Comparison of ENCODE assay signal across 14 cellular contexts in genomic region chr11:57764972-57765371, GRCh38. TPM values are rescaled to one million over a fixed set of nuclear protein-coding genes. Genes with fewer than 3 reads are reported as not detected.
DNase-seq lines count a peak whose midpoint lies in the region; ATAC-seq and TF ChIP-seq lines count a peak whose summit lies in the region.
"Had no signal": no experiment of that assay in that cellular context is flagged by ENCODE, and none has a peak within 500 bp of the region (broad histone marks: within the 10 kb centered on the region; RNA-seq: fewer than 3 reads in every experiment).

No MANE protein-coding gene starts in this region.

- H3K4me1 ChIP-seq in foreskin keratinocyte (peaks cover 20% of the 10 kb centered on the region), psoas muscle (peaks cover 48% of the 10 kb centered on the region)

- no peaks in the 10 kb centered on the region for H3K9me3 ChIP-seq in psoas muscle

- 16 to 35% (median 24%) methylated on average over 2 of the region's 2 CpGs for WGBS in psoas muscle, 3 donors

- no TSS peak for BruUV-seq in Calu3 (replicated peaks; lab: Mats Ljungman, UMichigan)

- H3K4me3 ChIP-seq in astrocyte of the cerebellum (ENCODE audit: low read depth, low read length), result peak overlapping the region; percentile 76
- H3K4me3 ChIP-seq in psoas muscle, result peak overlapping the region; percentile 83

- H3K4me3 Mint-ChIP-seq in Calu3 (ENCODE audit: low read depth, unreplicated experiment), result peak overlapping the region; percentile 88
- H3K4me3 Mint-ChIP-seq: activated CD8-positive, alpha-beta memory T cell treated with anti-CD3 and anti-CD28 coated beads, Interleukin-2, amount 10 ng/mL, durations not matched to agents 7 days and 5 days; CD4-positive, alpha-beta T cell had no signal

- DNase-seq in Calu3 (no peak), astrocyte of the cerebellum (ENCODE audit: low read depth) (no peak), foreskin keratinocyte (peak in 1 of 2 donors; percentile 43), psoas muscle (no peak), dedifferentiated amniotic fluid mesenchymal stem cell (ENCODE audit: extremely low spot score) (no peak)
- DNase-seq: activated CD8-positive, alpha-beta memory T cell treated with anti-CD3 and anti-CD28 coated beads, Interleukin-2, amount 10 ng/mL, durations not matched to agents 7 days and 5 days; CD4-positive, alpha-beta T cell; GOT3; left colon; NCI-H2081 had no signal

- H3K27me3 ChIP-seq in foreskin keratinocyte, result no peaks in the 10 kb centered on the region
- H3K27me3 ChIP-seq in psoas muscle (ENCODE audit: insufficient read depth in 3 of 3, low read length in 2 of 3), result no peaks in the 10 kb centered on the region

- no peaks in the 10 kb centered on the region for H3K27me3 Mint-ChIP-seq in Calu3 (ENCODE audit: unreplicated experiment)
- H3K27me3 Mint-ChIP-seq: CD4-positive, alpha-beta T cell had no signal

- no peaks in the 10 kb centered on the region for H3K9me3 Mint-ChIP-seq in Calu3 (ENCODE audit: low read depth, unreplicated experiment)
- H3K9me3 Mint-ChIP-seq: CD4-positive, alpha-beta T cell had no signal

- TF ChIP-seq CTCF in Calu3 (IDR thresholded peaks at IDR 0.05; ENCODE audit: unreplicated experiment) (no peak), astrocyte of the cerebellum (IDR thresholded peaks at IDR 0.05; ENCODE audit: low read depth, low read length, missing control alignments) (no peak), foreskin keratinocyte (conservative IDR thresholded peaks at IDR 0.05) (no peak), psoas muscle (IDR thresholded peaks at IDR 0.05) (no peak)

- H3K4me1 Mint-ChIP-seq in Calu3 (ENCODE audit: low read depth, unreplicated experiment), result peaks cover 51% of the 10 kb centered on the region

- in situ Hi-C loops in astrocyte of the cerebellum (cut with HindIII; ENCODE audit: low sequenced_read_pairs), result no loop called here

- H3K27ac ChIP-seq in foreskin keratinocyte (peak overlapping the region; percentile 99), psoas muscle (peak overlapping the region; percentile 51)

- peak overlapping the region; percentile 99 for H3K27ac Mint-ChIP-seq in Calu3 (ENCODE audit: unreplicated experiment)
- H3K27ac Mint-ChIP-seq: activated CD8-positive, alpha-beta memory T cell treated with anti-CD3 and anti-CD28 coated beads, Interleukin-2, amount 10 ng/mL, durations not matched to agents 7 days and 5 days; CD4-positive, alpha-beta T cell had no signal

- no peaks in the 10 kb centered on the region for H3K36me3 ChIP-seq in psoas muscle (ENCODE audit: insufficient read depth in 1 of 2, low read depth in 1 of 2)

- CTCF ChIA-PET in Calu3 (lab: Charles Lee), result interaction anchor here (0.5 to 2.1 kb wide), 9 partner anchors 10 to 36 kb away, joined by 3 to 7 read pairs (median 4); no protein-coding TSS in a partner anchor

- H3K36me3 Mint-ChIP-seq in Calu3 (ENCODE audit: insufficient read depth, unreplicated experiment), result peaks cover 81% of the 10 kb centered on the region

- intact Hi-C loops in Calu3 (cut with micrococcal nuclease; ENCODE audit: unreplicated experiment) (no loop called here), psoas muscle (cut with DNase I) (loop anchor here in 1 of 2 donors (5.0 kb wide), 1 partner anchor 37 kb away; no protein-coding TSS in a partner anchor)

- ATAC-seq in foreskin keratinocyte (no peak), psoas muscle (no peak), GM19023 (IDR thresholded peaks at IDR 0.05; ENCODE audit: unreplicated experiment) (no peak), HG02981 (IDR thresholded peaks at IDR 0.05; ENCODE audit: unreplicated experiment) (no peak), GM18909 (IDR thresholded peaks at IDR 0.05; ENCODE audit: poor library complexity, unreplicated experiment) (no peak)
- ATAC-seq: activated CD8-positive, alpha-beta memory T cell treated with anti-CD3 and anti-CD28 coated beads, Interleukin-2, amount 10 ng/mL, durations not matched to agents 7 days and 5 days had no signal

RNA-seq across cellular contexts. Expression of gene CTNND1, which starts 3.4 kb away (rescaled TPM):
- total RNA-seq in Calu3 (2022), result 318 and 323 TPM in 2 replicates
- 111 and 115 TPM in 2 replicates for total RNA-seq in foreskin keratinocyte
- polyA plus RNA-seq in foreskin keratinocyte, result 40.3 and 43.9 TPM in 2 replicates
- total RNA-seq in psoas muscle, result 10 to 100 TPM; 26.1 to 35.2 (median 30.1) TPM
- polyA plus RNA-seq in psoas muscle, result 10 to 100 TPM in 2 of 3 donors, 1 to 10 TPM in 1; 9.4 to 13.8 (median 13.7) TPM

RNA-seq across cellular contexts. Expression of gene BTBD18, which starts 13.4 kb away (rescaled TPM):
- total RNA-seq in Calu3 (2022) (not detected in 2 replicates), foreskin keratinocyte (not detected in 2 replicates), psoas muscle (not detected)
- polyA plus RNA-seq in foreskin keratinocyte (not detected in 2 replicates), psoas muscle (under 1 TPM in 1 of 3 donors, not detected in 2; 0.03 TPM)
- total RNA-seq: activated CD8-positive, alpha-beta memory T cell treated with anti-CD3 and anti-CD28 coated beads, Interleukin-2, amount 10 ng/mL, durations not matched to agents 7 days and 5 days; CD4-positive, alpha-beta T cell; cerebellum; left colon had no signal

RNA-seq across cellular contexts. Expression of gene SELENOH, which starts 23.7 kb away (rescaled TPM):
- total RNA-seq in Calu3 (2022), result 124 and 131 TPM in 2 replicates
- total RNA-seq in foreskin keratinocyte, result 127 and 132 TPM in 2 replicates
- 193 and 196 TPM in 2 replicates for polyA plus RNA-seq in foreskin keratinocyte
- total RNA-seq in psoas muscle, result 100 to 1,000 TPM in 1 of 4 donors, 10 to 100 TPM in 3; 67.0 to 109 (median 88.0) TPM
- polyA plus RNA-seq in psoas muscle, result 100 to 1,000 TPM in 1 of 3 donors, 10 to 100 TPM in 2; 79.0 to 120 (median 81.9) TPM

RNA-seq across cellular contexts. Expression of gene TMX2, which starts 52.6 kb away (rescaled TPM):
- total RNA-seq in Calu3 (2022) (146 and 152 TPM in 2 replicates), foreskin keratinocyte (96.4 and 101 TPM in 2 replicates), psoas muscle (10 to 100 TPM; 31.5 to 69.7 (median 51.1) TPM)
- polyA plus RNA-seq in foreskin keratinocyte (84.2 and 89.9 TPM in 2 replicates), psoas muscle (100 to 1,000 TPM in 2 of 3 donors, 10 to 100 TPM in 1; 55.4 to 192 (median 110) TPM)

RNA-seq across cellular contexts. Expression of gene MED19, which starts 53.0 kb away (rescaled TPM):
- total RNA-seq in Calu3 (2022) (21.2 and 24.4 TPM in 2 replicates), foreskin keratinocyte (23.5 and 24.9 TPM in 2 replicates), psoas muscle (10 to 100 TPM in 1 of 4 donors, 1 to 10 TPM in 3; 6.7 to 10.3 (median 7.4) TPM)
- polyA plus RNA-seq in foreskin keratinocyte (25.2 and 27.0 TPM in 2 replicates), psoas muscle (10 to 100 TPM in 2 of 3 donors, 1 to 10 TPM in 1; 9.4 to 19.7 (median 13.9) TPM)
